In genomic region chr2:207819839-207820784, GRCh38 we compare ENCODE assay signal across 17 cellular contexts. TPM values are rescaled to one million over a fixed set of nuclear protein-coding genes. Genes with fewer than 3 reads are reported as not detected.
A peak's percentile ranks its signal among the peaks of the same experiment; 100 is the strongest.
DNase-seq lines count a peak whose midpoint lies in the region; ATAC-seq and TF ChIP-seq lines count a peak whose summit lies in the region.
"Had no signal": no experiment of that assay in that cellular context is flagged by ENCODE, and none has a peak within 500 bp of the region (broad histone marks: within the 10 kb centered on the region; RNA-seq: fewer than 3 reads in every experiment).

No MANE protein-coding gene starts in this region.

- H3K36me3 ChIP-seq in left ventricle myocardium inferior (no peaks in the 10 kb centered on the region), endodermal cell (ENCODE audit: control insufficient read depth, insufficient read depth, low read length) (peaks cover 2% of the 10 kb centered on the region), mucosa of descending colon (ENCODE audit: low read depth) (no peaks in the 10 kb centered on the region), upper lobe of right lung (no peaks in the 10 kb centered on the region)
- H3K36me3 ChIP-seq: breast epithelium had no signal

- H3K4me1 Mint-ChIP-seq in endodermal cell = peaks cover 40% of the 10 kb centered on the region
- H3K4me1 Mint-ChIP-seq: natural killer cell; stimulated activated naive B cell treated with anti-CD40 and anti-IgM and Interleukin-4, amounts not matched to agents 10 μg/mL and 1 μg/mL and 100 μg/mL, for 72 hours had no signal

- TF ChIP-seq CTCF in left ventricle myocardium inferior (IDR thresholded peaks at IDR 0.05; ENCODE audit: borderline replicate concordance) (no peak), endodermal cell (conservative IDR thresholded peaks at IDR 0.05) (no peak), mucosa of descending colon (IDR thresholded peaks at IDR 0.05) (no peak), upper lobe of right lung (IDR thresholded peaks at IDR 0.05) (no peak)

- DNase-seq in left ventricle myocardium inferior (no peak), left ventricle myocardium superior (no peak), endodermal cell (peak; percentile 29), mucosa of descending colon (peak; percentile 84 to 91 (median 86)), upper lobe of right lung (no peak), NCI-H69 (lab: John Stamatoyannopoulos, UW) (no peak), 8988T (no peak)
- DNase-seq: activated CD8-positive, alpha-beta memory T cell treated with anti-CD3 and anti-CD28 coated beads, Interleukin-2, amount 50 U/mL, for 4 hours; COR-L47; natural killer cell; NCI-H1417; NCI-H446 treated with DMSO at 0.1 percent for 48 hours; OCI-M1; stimulated activated naive B cell treated with anti-CD40 and anti-IgM and Interleukin-4, amounts not matched to agents 10 μg/mL and 1 μg/mL and 100 μg/mL, for 72 hours had no signal

- WGBS in endodermal cell (ENCODE audit: insufficient coverage in 1 of 2, insufficient read length in 1 of 2), 2 experiments = 92 to 93% methylated on average over 10 to 11 of the region's 11 CpGs

- no peak overlapping the region for H3K4me3 ChIP-seq in left ventricle myocardium inferior
- no peak overlapping the region for H3K4me3 ChIP-seq in endodermal cell (ENCODE audit: low read length)
- H3K4me3 ChIP-seq in mucosa of descending colon = no peak overlapping the region
- H3K4me3 ChIP-seq in upper lobe of right lung = no peak overlapping the region
- H3K4me3 ChIP-seq: breast epithelium had no signal

- intact Hi-C loops in left ventricle myocardium inferior (cut with micrococcal nuclease) = no loop called here
- intact Hi-C loops in left ventricle myocardium superior (cut with micrococcal nuclease) = no loop called here
- intact Hi-C loops in mucosa of descending colon (cut with DNase I, micrococcal nuclease) = no loop called here
- intact Hi-C loops in upper lobe of right lung (cut with DNase I) = no loop called here

- no peaks in the 10 kb centered on the region for H3K27me3 ChIP-seq in left ventricle myocardium inferior (ENCODE audit: low read depth)
- H3K27me3 ChIP-seq in endodermal cell (ENCODE audit: control insufficient read depth, insufficient read depth, low read length, poor library complexity, severe bottlenecking) = no peaks in the 10 kb centered on the region
- no peaks in the 10 kb centered on the region for H3K27me3 ChIP-seq in upper lobe of right lung
- H3K27me3 ChIP-seq: breast epithelium had no signal

- peak overlapping the region; percentile 13 for H3K4me3 Mint-ChIP-seq in endodermal cell
- H3K4me3 Mint-ChIP-seq: natural killer cell; stimulated activated naive B cell treated with anti-CD40 and anti-IgM and Interleukin-4, amounts not matched to agents 10 μg/mL and 1 μg/mL and 100 μg/mL, for 72 hours had no signal

- ATAC-seq in left ventricle myocardium superior (no peak), mucosa of descending colon (peak; percentile 93), upper lobe of right lung (peak; percentile 49), HG02870 (IDR thresholded peaks at IDR 0.05; ENCODE audit: unreplicated experiment) (no peak)
- ATAC-seq: activated naive CD4-positive, alpha-beta T cell treated with anti-CD3 and anti-CD28 coated beads, Interleukin-2, amount 50 U/mL, for 72 hours; natural killer cell; stimulated activated naive B cell treated with anti-CD40 and anti-IgM and Interleukin-4, amounts not matched to agents 10 μg/mL and 1 μg/mL and 100 μg/mL, for 72 hours had no signal

- peaks cover 31% of the 10 kb centered on the region for H3K4me1 ChIP-seq in left ventricle myocardium inferior
- H3K4me1 ChIP-seq in endodermal cell (ENCODE audit: control insufficient read depth, insufficient read depth, low read length) = peaks cover 13% of the 10 kb centered on the region
- peaks cover 18% of the 10 kb centered on the region for H3K4me1 ChIP-seq in mucosa of descending colon (ENCODE audit: low read depth)
- H3K4me1 ChIP-seq in upper lobe of right lung = no peaks in the 10 kb centered on the region
- H3K4me1 ChIP-seq: breast epithelium had no signal

- no peaks in the 10 kb centered on the region for H3K27me3 Mint-ChIP-seq in endodermal cell (ENCODE audit: insufficient read depth)
- H3K27me3 Mint-ChIP-seq: stimulated activated naive B cell treated with anti-CD40 and anti-IgM and Interleukin-4, amounts not matched to agents 10 μg/mL and 1 μg/mL and 100 μg/mL, for 72 hours had no signal

- H3K9ac ChIP-seq in endodermal cell (ENCODE audit: extremely low read depth, low read length, poor library complexity, severe bottlenecking) = no peak overlapping the region

- H3K9me3 ChIP-seq in left ventricle myocardium inferior (replicated peaks) = no peaks in the 10 kb centered on the region
- H3K9me3 ChIP-seq in endodermal cell (ENCODE audit: control insufficient read depth, low read length) = no peaks in the 10 kb centered on the region
- H3K9me3 ChIP-seq in mucosa of descending colon = no peaks in the 10 kb centered on the region
- H3K9me3 ChIP-seq in upper lobe of right lung = no peaks in the 10 kb centered on the region
- H3K9me3 ChIP-seq: breast epithelium had no signal

- peaks cover 9% of the 10 kb centered on the region for H3K36me3 Mint-ChIP-seq in endodermal cell (ENCODE audit: low read depth)
- H3K36me3 Mint-ChIP-seq: natural killer cell had no signal

- H3K9me3 Mint-ChIP-seq in endodermal cell = no peaks in the 10 kb centered on the region
- H3K9me3 Mint-ChIP-seq: activated naive CD4-positive, alpha-beta T cell treated with anti-CD3 and anti-CD28 coated beads, Interleukin-2, amount 50 U/mL, for 72 hours; natural killer cell; stimulated activated naive B cell treated with anti-CD40 and anti-IgM and Interleukin-4, amounts not matched to agents 10 μg/mL and 1 μg/mL and 100 μg/mL, for 72 hours had no signal

- H3K27ac Mint-ChIP-seq in endodermal cell = peak overlapping the region; percentile 64
- H3K27ac Mint-ChIP-seq: natural killer cell; stimulated activated naive B cell treated with anti-CD40 and anti-IgM and Interleukin-4, amounts not matched to agents 10 μg/mL and 1 μg/mL and 100 μg/mL, for 72 hours had no signal

- H3K27ac ChIP-seq in left ventricle myocardium inferior (replicated peaks) (peak overlapping the region; percentile 22), endodermal cell (ENCODE audit: low read depth, low read length) (no peak overlapping the region), upper lobe of right lung (no peak overlapping the region)
- H3K27ac ChIP-seq: breast epithelium had no signal

RNA-seq across cellular contexts. Expression of gene FZD5, which starts 50.4 kb away (rescaled TPM):
- total RNA-seq in left ventricle myocardium inferior (3.2 TPM), left ventricle myocardium superior (4.8 TPM), endodermal cell (1,000 to 10,000 TPM; 1,055 to 1,188 TPM), mucosa of descending colon (100 to 1,000 TPM in 2 of 3 donors, 10 to 100 TPM in 1; 89.9 to 140 (median 125) TPM), upper lobe of right lung (42.5 TPM)
- polyA plus RNA-seq in endodermal cell (2013, experiment 1 of 2) = 95.5 TPM
- 122 TPM for polyA plus RNA-seq in endodermal cell (2013, experiment 2 of 2)

Comparison
In these comparisons a context has a peak if more than half of its experiments do, and no peak if none do; other contexts are left out.
1. DNase-seq: peak in endodermal cell (single experiment) and mucosa of descending colon (3 of 3); none in left ventricle myocardium inferior (single experiment), left ventricle myocardium superior (single experiment), upper lobe of right lung (single experiment), NCI-H69 (single experiment) and 8988T (single experiment).
2. ATAC-seq: peak in mucosa of descending colon (single experiment) and upper lobe of right lung (single experiment); none in left ventricle myocardium superior (single experiment) and HG02870 (single experiment).
3. RNA of gene FZD5, which starts 50.4 kb away (total RNA-seq): 1,055 to 1,188 TPM in endodermal cell; 89.9 to 140 TPM in mucosa of descending colon, 42.5 TPM in upper lobe of right lung (single experiment), 4.8 TPM in left ventricle myocardium superior (single experiment) and 3.2 TPM in left ventricle myocardium inferior (single experiment); every median in the first group is over 4 times any median in the second.